Comparison of ENCODE assay signal across 11 cellular contexts in genomic region chr12:15220451-15220850, GRCh38. TPM values are rescaled to one million over a fixed set of nuclear protein-coding genes. Genes with fewer than 3 reads are reported as not detected.
A peak's percentile ranks its signal among the peaks of the same experiment; 100 is the strongest.
DNase-seq lines count a peak whose midpoint lies in the region; ATAC-seq, FAIRE-seq and TF ChIP-seq lines count a peak whose summit lies in the region.
"Had no signal": no experiment of that assay in that cellular context is flagged by ENCODE, and none has a peak within 500 bp of the region (broad histone marks: within the 10 kb centered on the region; RNA-seq: fewer than 3 reads in every experiment).

No MANE protein-coding gene starts in this region.

- no peak for ATAC-seq in HG03571 (IDR thresholded peaks at IDR 0.05; ENCODE audit: unreplicated experiment)

- FAIRE-seq in urothelium cell line (lab: Jason Lieb, UNC), result no peak

- peaks cover 49% of the 10 kb centered on the region for H3K4me1 Mint-ChIP-seq in mesothelial cell of epicardium

- H3K27ac ChIP-seq in colonic mucosa (no peak overlapping the region), subcutaneous abdominal adipose tissue (ENCODE audit: low read depth, low read length) (peak overlapping the region; percentile 66)

- H3K27me3 ChIP-seq in colonic mucosa (no peaks in the 10 kb centered on the region), subcutaneous abdominal adipose tissue (ENCODE audit: control insufficient read depth in 5 of 5, insufficient read depth in 4 of 5, low read length in 5 of 5) (no peaks in the 10 kb centered on the region)

- H3K4me3 ChIP-seq in colonic mucosa (peak overlapping the region; percentile 32), subcutaneous abdominal adipose tissue (ENCODE audit: low read depth in 1 of 5, low read length in 5 of 5) (peak overlapping the region; percentile 74 to 86 (median 83))

- H3K4me1 ChIP-seq in colonic mucosa (no peaks in the 10 kb centered on the region), subcutaneous abdominal adipose tissue (ENCODE audit: control insufficient read depth in 5 of 5, insufficient read depth in 5 of 5, low read length in 5 of 5) (peaks cover 0 to 32% (median 15%) of the 10 kb centered on the region in 5 donors)

- no peak for TF ChIP-seq CTCF in colonic mucosa (IDR thresholded peaks at IDR 0.05)
- no peak for TF ChIP-seq CTCF in mesothelial cell of epicardium (IDR thresholded peaks at IDR 0.05; ENCODE audit: unreplicated experiment)
- TF ChIP-seq CTCF in GM13976 (IDR thresholded peaks at IDR 0.05; ENCODE audit: borderline replicate concordance, control extremely low read depth, extremely low read depth, insufficient read depth, missing control alignments), result no peak

- H3K4me3 Mint-ChIP-seq in mesothelial cell of epicardium, result peak overlapping the region; percentile 80

- H3K36me3 ChIP-seq in colonic mucosa (no peaks in the 10 kb centered on the region), subcutaneous abdominal adipose tissue (ENCODE audit: control insufficient read depth in 5 of 5, insufficient read depth in 5 of 5, low read length in 5 of 5) (no peaks in the 10 kb centered on the region)

- in situ Hi-C loops in GM13976 (cut with MboI; ENCODE audit: low sequenced_read_pairs, unreplicated experiment), result no loop called here

- H3K36me3 Mint-ChIP-seq in mesothelial cell of epicardium, result peaks cover 5% of the 10 kb centered on the region
- H3K36me3 Mint-ChIP-seq: naive B cell had no signal

- peak overlapping the region; percentile 20 for H3K27ac Mint-ChIP-seq in mesothelial cell of epicardium
- H3K27ac Mint-ChIP-seq: naive B cell had no signal

- H3K9me3 ChIP-seq in colonic mucosa (no peaks in the 10 kb centered on the region), subcutaneous abdominal adipose tissue (ENCODE audit: control insufficient read depth in 5 of 5, low read length in 5 of 5) (no peaks in the 10 kb centered on the region)

- no peaks in the 10 kb centered on the region for H3K27me3 Mint-ChIP-seq in mesothelial cell of epicardium (ENCODE audit: low read depth)

- H3K9ac ChIP-seq in colonic mucosa (ENCODE audit: low read depth in 2 of 2, low read length in 2 of 2) (peak overlapping the region in 1 of 2 donors; percentile 52), subcutaneous abdominal adipose tissue (ENCODE audit: low read length in 5 of 5) (peak overlapping the region in 4 of 5 donors; percentile 33 to 89 (median 76))

- H3K9me3 Mint-ChIP-seq in mesothelial cell of epicardium, result no peaks in the 10 kb centered on the region

- DNase-seq in NCI-H69 (lab: John Stamatoyannopoulos, UW) (peak; percentile 73), colonic mucosa (no peak), mesothelial cell of epicardium (ENCODE audit: low spot score in 2 of 2, unreplicated experiment in 2 of 2) (no peak), urothelium cell line (ENCODE audit: low spot score) (no peak), DMS 273 treated with DMSO at 0.1 percent for 48 hours (lab: John Stamatoyannopoulos, UW) (no peak), GM13976 (ENCODE audit: low spot score) (no peak)
- DNase-seq: central memory CD4-positive, alpha-beta T cell; naive B cell; NCI-H1694 had no signal

- intact Hi-C loops in colonic mucosa (cut with DNase I), result loop anchor here (5.0 kb wide), 3 partner anchors 47 to 223 kb away; no protein-coding TSS in a partner anchor

RNA-seq across cellular contexts. Expression of gene RERG, which starts 0.8 kb away (rescaled TPM):
- total RNA-seq in colonic mucosa (1 to 10 TPM in 1 of 2 donors, under 1 TPM in 1; 0.84 to 5.3 TPM), mesothelial cell of epicardium (28.6 to 34.0 TPM (median 33.3 TPM) in 3 replicates)
